18 cellular contexts compared by ENCODE assay signal in the genomic region with DNA sequence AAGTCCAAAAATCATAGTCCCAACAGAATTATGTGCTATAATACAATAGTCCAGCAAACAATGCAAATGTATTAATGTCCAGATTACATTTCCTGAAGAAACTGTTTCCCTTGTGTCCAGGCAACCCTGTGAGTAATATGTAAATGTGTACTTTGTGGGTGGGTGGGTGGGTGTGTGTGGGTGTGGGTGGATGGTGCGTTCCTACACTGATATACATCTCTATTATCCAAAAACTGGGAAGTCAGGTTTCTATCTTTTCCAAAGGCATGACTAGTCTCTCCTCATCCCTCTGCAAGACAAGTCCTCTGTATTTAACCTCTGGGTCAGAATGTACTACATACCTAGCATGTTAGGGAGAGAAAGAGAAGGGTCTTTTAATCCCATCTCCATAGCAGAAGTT.
A peak's percentile ranks its signal among the peaks of the same experiment; 100 is the strongest.
DNase-seq lines count a peak whose midpoint lies in the region; FAIRE-seq and TF ChIP-seq lines count a peak whose summit lies in the region.
"Had no signal": no experiment of that assay in that cellular context is flagged by ENCODE, and none has a peak within 500 bp of the region (broad histone marks: within the 10 kb centered on the region; RNA-seq: fewer than 3 reads in every experiment).

No MANE protein-coding gene starts in this region.

- H3K4me3 ChIP-seq in ACC112 (ENCODE audit: low read depth, low read length) (no peak overlapping the region), PC-9 (no peak overlapping the region), endothelial cell of umbilical vein (replicated peaks in 1 of 3; ENCODE audit: insufficient read depth in 1 of 3, low read depth in 1 of 3, low read length in 3 of 3) (no peak overlapping the region)
- H3K4me3 ChIP-seq: colonic mucosa, suprapubic skin had no signal

- no peak overlapping the region for H3K4me3 Mint-ChIP-seq in H9
- H3K4me3 Mint-ChIP-seq: CD4-positive, alpha-beta T cell had no signal

- H2AK5ac ChIP-seq in H9 (ENCODE audit: insufficient read length, low read length): no peak overlapping the region

- no peak overlapping the region for H3K9ac ChIP-seq in endothelial cell of umbilical vein (replicated peaks; ENCODE audit: extremely low read depth, insufficient read depth, low read length)
- H3K9ac ChIP-seq in H9 (ENCODE audit: extremely low read depth, insufficient read length, low read length): no peak overlapping the region

- H2AFZ ChIP-seq in ACC112 (ENCODE audit: low read length, unreplicated experiment) (no peak overlapping the region), PC-9 (no peak overlapping the region), endothelial cell of umbilical vein (ENCODE audit: low read depth, low read length) (no peak overlapping the region), H9 (ENCODE audit: low read length) (no peak overlapping the region)

- H3K9me3 ChIP-seq in PC-9 (ENCODE audit: insufficient read depth, low read depth) (peaks cover 4% of the 10 kb centered on the region; the same call in 1 of the 2 replicates), endothelial cell of umbilical vein (replicated peaks; ENCODE audit: control insufficient read depth, insufficient read depth, low read length) (no peaks in the 10 kb centered on the region), H9 (ENCODE audit: control insufficient read depth, low read depth, low read length) (no peaks in the 10 kb centered on the region)
- H3K9me3 ChIP-seq: colonic mucosa, suprapubic skin had no signal

- H3K9me3 Mint-ChIP-seq in H9: no peaks in the 10 kb centered on the region
- H3K9me3 Mint-ChIP-seq: CD4-positive, alpha-beta T cell had no signal

- no peaks in the 10 kb centered on the region for H3K36me3 Mint-ChIP-seq in H9 (ENCODE audit: insufficient read depth in 1 of 3, low read depth in 3 of 3)

- DNase-seq in PC-9: peak; percentile 56 to 79
- peak; percentile 36 for DNase-seq in endothelial cell of umbilical vein (ENCODE audit: low read depth, low spot score)
- DNase-seq in lung microvascular endothelial cell (ENCODE audit: low read depth in 2 of 2): peak; percentile 50 to 66
- no peak for DNase-seq in kidney tubule cell (ENCODE audit: low spot score)
- no peak for DNase-seq in GDM1 (lab: John Stamatoyannopoulos, UW)
- DNase-seq in NCI-H82 (lab: John Stamatoyannopoulos, UW): no peak
- DNase-seq in H9: no peak
- DNase-seq: activated CD4-positive, alpha-beta T cell treated with anti-CD3 and anti-CD28 coated beads, Interleukin-2, amount 50 U/mL, for 4 hours; activated naive CD4-positive, alpha-beta T cell; aorta; CD4-positive, alpha-beta T cell; colonic mucosa; glutamatergic neuron; NCI-H187; retina; stimulated activated CD4-positive, alpha-beta T cell treated with anti-CD3 and anti-CD28 coated beads, Interleukin-15, amount 100 ng/mL, for 24 hours had no signal

- TF ChIP-seq POLR2A in endothelial cell of umbilical vein (IDR thresholded peaks at IDR 0.05; ENCODE audit: low read depth, low read length): no peak

- no peaks in the 10 kb centered on the region for H3K27me3 Mint-ChIP-seq in H9 (ENCODE audit: low read depth)
- H3K27me3 Mint-ChIP-seq: CD4-positive, alpha-beta T cell had no signal

- H3K27ac ChIP-seq in ACC112 (ENCODE audit: low read depth, low read length) (peak overlapping the region; percentile 46), PC-9 (0 out of 2 replicates have a peak overlapping the region, but pooled peaks have one; percentile 4), endothelial cell of umbilical vein (ENCODE audit: insufficient read depth, low read depth, low read length) (no peak overlapping the region), H9 (ENCODE audit: insufficient read length, low read depth, low read length) (no peak overlapping the region)
- H3K27ac ChIP-seq: colonic mucosa, suprapubic skin had no signal

- H3K79me2 ChIP-seq in ACC112 (ENCODE audit: control insufficient read depth, insufficient read depth, low read length, unreplicated experiment) (no peaks in the 10 kb centered on the region), PC-9 (ENCODE audit: low read depth) (no peaks in the 10 kb centered on the region), endothelial cell of umbilical vein (ENCODE audit: control insufficient read depth, insufficient read depth, low read length) (no peaks in the 10 kb centered on the region), H9 (ENCODE audit: insufficient read depth, low read length) (no peaks in the 10 kb centered on the region)

- no peak overlapping the region for H3K23ac ChIP-seq in H9 (ENCODE audit: insufficient read length, low read depth, low read length)

- H3K79me1 ChIP-seq in H9 (ENCODE audit: insufficient read depth, low read depth, low read length, poor library complexity, severe bottlenecking): no peaks in the 10 kb centered on the region

- no CpG with 5 or more reads among the region's 1 CpG for WGBS in H9 (ENCODE audit: extremely low coverage, insufficient read length, low lambda C conversion rate)

- no peak overlapping the region for H4K91ac ChIP-seq in H9 (ENCODE audit: insufficient read length, low read depth, low read length)

- H3K4me1 Mint-ChIP-seq in H9: no peaks in the 10 kb centered on the region

- H3T11ph ChIP-seq in H9 (ENCODE audit: low read length): no peak overlapping the region

- no peak overlapping the region for H3K18ac ChIP-seq in H9 (ENCODE audit: insufficient read length, low read depth, low read length)

- H2BK20ac ChIP-seq in H9 (ENCODE audit: low read depth, low read length, poor library complexity, severe bottlenecking): no peak overlapping the region

- H2BK120ac ChIP-seq in H9 (ENCODE audit: low read depth, low read length, poor library complexity, severe bottlenecking): no peak overlapping the region

- no peak overlapping the region for H3K27ac Mint-ChIP-seq in H9
- H3K27ac Mint-ChIP-seq: CD4-positive, alpha-beta T cell had no signal

- no peak overlapping the region for H4K8ac ChIP-seq in H9 (replicated peaks; ENCODE audit: insufficient read length, low read depth, low read length)

- TF ChIP-seq CTCF in PC-9 (conservative IDR thresholded peaks at IDR 0.05): no peak
- no peak for TF ChIP-seq CTCF in endothelial cell of umbilical vein (IDR thresholded peaks at IDR 0.05; ENCODE audit: extremely low read depth in 1 of 2, insufficient read depth in 1 of 2, low read depth in 1 of 2, low read length in 2 of 2)
- no peak for TF ChIP-seq CTCF in H9 (conservative IDR thresholded peaks at IDR 0.05)

- H4K20me1 ChIP-seq in PC-9 (ENCODE audit: insufficient read depth): no peaks in the 10 kb centered on the region
- no peaks in the 10 kb centered on the region for H4K20me1 ChIP-seq in endothelial cell of umbilical vein (replicated peaks; ENCODE audit: control insufficient read depth, extremely low read depth, insufficient read depth, low read length)
- H4K20me1 ChIP-seq in H9 (ENCODE audit: control insufficient read depth, insufficient read depth, insufficient read length): no peaks in the 10 kb centered on the region

- peaks cover 3% of the 10 kb centered on the region; the same call in 1 of the 2 replicates for H3F3A ChIP-seq in PC-9 (ENCODE audit: insufficient read depth, low read depth)

- H3K4ac ChIP-seq in H9 (ENCODE audit: low read depth, low read length): no peak overlapping the region

- H3K9me2 ChIP-seq in PC-9 (ENCODE audit: insufficient read depth): no peaks in the 10 kb centered on the region

- intact Hi-C loops in PC-9 (cut with micrococcal nuclease; ENCODE audit: unreplicated experiment): loop anchor here (1.0 to 5.0 kb wide), 2 partner anchors 72 to 1312 kb away; partner anchors contain the start of gene LNPK
- intact Hi-C loops in endothelial cell of umbilical vein (cut with micrococcal nuclease): no loop called here

- BruUV-seq in PC-9 (replicated peaks; lab: Mats Ljungman, UMichigan) (no TSS peak), endothelial cell of umbilical vein (replicated peaks; lab: Mats Ljungman, UMichigan) (no TSS peak)

- no peak overlapping the region for H2BK15ac ChIP-seq in H9 (ENCODE audit: low read depth, low read length)

- no peak overlapping the region for H2BK5ac ChIP-seq in H9 (ENCODE audit: insufficient read length, low read length)

- H2BK12ac ChIP-seq in H9 (ENCODE audit: insufficient read length, low read depth, low read length): no peak overlapping the region

- H4K5ac ChIP-seq in H9 (ENCODE audit: insufficient read length, low read depth, low read length): no peak overlapping the region

- POLR2A ChIA-PET in PC-9 (lab: Charles Lee; ENCODE audit: unreplicated experiment) (no interaction called here), endothelial cell of umbilical vein (lab: Charles Lee) (no interaction called here)

- H3K9me1 ChIP-seq in endothelial cell of umbilical vein (replicated peaks; ENCODE audit: control insufficient read depth, extremely low read depth, insufficient read depth, low read length): no peaks in the 10 kb centered on the region

- H3K27me3 ChIP-seq in ACC112 (ENCODE audit: insufficient read depth, low read length) (no peaks in the 10 kb centered on the region), PC-9 (ENCODE audit: insufficient read depth, low read depth) (no peaks in the 10 kb centered on the region), endothelial cell of umbilical vein (ENCODE audit: control insufficient read depth in 2 of 2, insufficient read depth in 2 of 2, low read length in 2 of 2) (no peaks in the 10 kb centered on the region), H9 (ENCODE audit: insufficient read depth, low read length) (no peaks in the 10 kb centered on the region)
- H3K27me3 ChIP-seq: colonic mucosa, suprapubic skin had no signal

- dilution Hi-C loops in endothelial cell of umbilical vein (cut with MboI; ENCODE audit: extremely low pct_ligation_motif_present, low sequenced_read_pairs): no loop called here

- CTCF ChIA-PET in PC-9 (lab: Charles Lee) (no interaction called here), endothelial cell of umbilical vein (lab: Charles Lee) (no interaction called here)

- FAIRE-seq in endothelial cell of umbilical vein (lab: Jason Lieb, UNC): no peak

- peaks cover 4% of the 10 kb centered on the region; the same call in 1 of the 2 replicates for H3K36me3 ChIP-seq in ACC112 (ENCODE audit: insufficient read depth, low read length)
- peaks cover 8% of the 10 kb centered on the region for H3K36me3 ChIP-seq in PC-9 (ENCODE audit: low read depth)
- H3K36me3 ChIP-seq in endothelial cell of umbilical vein (ENCODE audit: control insufficient read depth in 2 of 2, extremely low read depth in 1 of 2, insufficient read depth in 2 of 2, low read length in 2 of 2): peaks cover 0 to 2% of the 10 kb centered on the region in 2 experiments
- H3K36me3 ChIP-seq: colonic mucosa had no signal

- H3K14ac ChIP-seq in H9 (ENCODE audit: insufficient read depth, low read length): no peak overlapping the region

- H3K4me2 ChIP-seq in PC-9: no peak overlapping the region; the same call in 1 of the 2 replicates
- no peak overlapping the region for H3K4me2 ChIP-seq in endothelial cell of umbilical vein (ENCODE audit: insufficient read depth, low read length)
- H3K4me2 ChIP-seq in H9 (ENCODE audit: insufficient read depth, insufficient read length, low read length): no peak overlapping the region

- no peaks in the 10 kb centered on the region for H3K23me2 ChIP-seq in H9 (ENCODE audit: insufficient read length, low read depth, low read length, poor library complexity, severe bottlenecking)

- H3K4me1 ChIP-seq in ACC112 (ENCODE audit: control insufficient read depth, insufficient read depth, low read length, unreplicated experiment) (peaks cover 8% of the 10 kb centered on the region), PC-9 (replicated peaks; ENCODE audit: insufficient read depth) (peaks cover 18% of the 10 kb centered on the region), endothelial cell of umbilical vein (ENCODE audit: control insufficient read depth, extremely low read depth, insufficient read depth, low read length) (peaks cover 7% of the 10 kb centered on the region), H9 (ENCODE audit: insufficient read depth, low read length) (no peaks in the 10 kb centered on the region)
- H3K4me1 ChIP-seq: colonic mucosa had no signal

- no peak overlapping the region for H3K56ac ChIP-seq in H9 (ENCODE audit: insufficient read length, low read depth, low read length)

Comparison
In these comparisons a context has a peak if more than half of its experiments do, and no peak if none do; other contexts are left out.
1. H3K27ac ChIP-seq: peak in ACC112 (single experiment) and PC-9 (single experiment); none in endothelial cell of umbilical vein (single experiment) and H9 (single experiment).
2. DNase-seq: peak in PC-9 (2 of 2), endothelial cell of umbilical vein (single experiment) and lung microvascular endothelial cell (2 of 2); none in kidney tubule cell (single experiment), GDM1 (single experiment), NCI-H82 (single experiment) and H9 (single experiment).